17 cellular contexts compared by ENCODE assay signal in the genomic region with DNA sequence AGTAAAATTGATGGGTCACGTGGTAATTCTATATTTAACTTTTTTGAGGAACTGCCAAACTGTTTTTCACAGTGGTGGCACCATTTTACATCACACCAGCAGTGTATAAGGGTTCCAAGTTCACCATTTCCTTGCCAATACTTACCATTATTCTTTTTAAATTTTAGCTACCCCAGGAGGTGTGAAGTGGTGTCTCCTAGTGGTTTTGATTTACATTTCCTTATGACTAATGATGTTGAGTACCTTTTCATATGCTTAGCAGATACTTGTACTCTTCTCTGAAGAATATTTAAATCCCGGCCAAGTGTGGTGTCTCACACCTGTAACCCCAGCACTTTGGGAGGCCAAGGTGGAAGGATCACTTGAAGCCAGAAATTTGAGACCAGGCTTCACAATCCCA. TPM values are rescaled to one million over a fixed set of nuclear protein-coding genes. Genes with fewer than 3 reads are reported as not detected.
DNase-seq lines count a peak whose midpoint lies in the region; ATAC-seq and TF ChIP-seq lines count a peak whose summit lies in the region.
"Had no signal": no experiment of that assay in that cellular context is flagged by ENCODE, and none has a peak within 500 bp of the region (broad histone marks: within the 10 kb centered on the region; RNA-seq: fewer than 3 reads in every experiment).

No MANE protein-coding gene starts in this region.

- H3K27me3 Mint-ChIP-seq in activated T-cell treated with anti-CD3 and anti-CD28 coated beads, Interleukin-2, amount 50 U/mL, for 72 hours (ENCODE audit: low read depth): no peaks in the 10 kb centered on the region
- H3K27me3 Mint-ChIP-seq: CD4-positive, alpha-beta memory T cell had no signal

- H3K36me3 ChIP-seq in Panc1 (ENCODE audit: control insufficient read depth, insufficient read depth, low read length): peaks cover 42% of the 10 kb centered on the region

- H3K4me3 Mint-ChIP-seq in activated T-cell treated with anti-CD3 and anti-CD28 coated beads, Interleukin-2, amount 50 U/mL, for 72 hours: no peak overlapping the region
- H3K4me3 Mint-ChIP-seq: CD4-positive, alpha-beta memory T cell; GM23338; H9 had no signal

- H3K9me3 Mint-ChIP-seq in activated T-cell treated with anti-CD3 and anti-CD28 coated beads, Interleukin-2, amount 50 U/mL, for 72 hours: no peaks in the 10 kb centered on the region
- H3K9me3 Mint-ChIP-seq: CD4-positive, alpha-beta memory T cell; GM23338; H9 had no signal

- H3K9me3 ChIP-seq in Panc1 (ENCODE audit: control insufficient read depth, insufficient read depth, low read depth, low read length): no peaks in the 10 kb centered on the region

- peaks cover 12% of the 10 kb centered on the region for H3K4me1 Mint-ChIP-seq in activated T-cell treated with anti-CD3 and anti-CD28 coated beads, Interleukin-2, amount 50 U/mL, for 72 hours (ENCODE audit: low read depth)
- H3K4me1 Mint-ChIP-seq: GM23338, H9 had no signal

- no peak for DNase-seq in activated T-cell treated with anti-CD3 and anti-CD28 coated beads, Interleukin-2, amount 50 U/mL, for 72 hours
- no peak for DNase-seq in activated T-cell treated with anti-CD3 and anti-CD28 coated beads, Interleukin-2, amount 50 U/mL, for 48 hours
- DNase-seq in KBM-7: peak; percentile 5
- no peak for DNase-seq in Panc1 (ENCODE audit: low read depth, low spot score)
- no peak for DNase-seq in stimulated activated naive CD8-positive, alpha-beta T cell treated with anti-CD3 and anti-CD28 coated beads, Interleukin-15, Interleukin-2, amounts not matched to agents 100 U/mL and 50 U/mL, for 24 hours
- no peak for DNase-seq in NCI-H2107 treated with DMSO at 0.1 percent for 48 hours (lab: John Stamatoyannopoulos, UW; ENCODE audit: unreplicated experiment)
- DNase-seq: C1 segment of cervical spinal cord; Calu3; CD4-positive, alpha-beta memory T cell; COR-L47; DMS53; DMS79 treated with DMSO at 0.1 percent for 48 hours; GF-D8; H9 had no signal

- POLR2A ChIA-PET in Panc1 (lab: Charles Lee): no interaction called here

- no peak overlapping the region for H3K4me3 ChIP-seq in Panc1 (ENCODE audit: low read depth in 2 of 2, low read length in 2 of 2)
- H3K4me3 ChIP-seq: GM23338 had no signal

- peak overlapping the region; percentile 46 for H3K27ac Mint-ChIP-seq in activated T-cell treated with anti-CD3 and anti-CD28 coated beads, Interleukin-2, amount 50 U/mL, for 72 hours
- H3K27ac Mint-ChIP-seq: GM23338, H9 had no signal

- in situ Hi-C loops in KBM-7 (cut with MboI; ENCODE audit: low pct_unique_long_range_greater_than_20kb, low sequenced_read_pairs) (no loop called here), Panc1 (cut with HindIII; ENCODE audit: low pct_unique_long_range_greater_than_20kb, low sequenced_read_pairs) (no loop called here)

- H3K27ac ChIP-seq in Panc1 (ENCODE audit: low read length): no peak overlapping the region

- CTCF ChIA-PET in Panc1 (lab: Charles Lee): no interaction called here

- H3K36me3 Mint-ChIP-seq in activated T-cell treated with anti-CD3 and anti-CD28 coated beads, Interleukin-2, amount 50 U/mL, for 72 hours (ENCODE audit: insufficient read depth in 2 of 2): peaks cover 9 to 28% of the 10 kb centered on the region in 2 donors

- H3K4me1 ChIP-seq in Panc1 (ENCODE audit: control insufficient read depth, insufficient read depth, low read length): no peaks in the 10 kb centered on the region

- intact Hi-C loops in Panc1 (cut with micrococcal nuclease; ENCODE audit: unreplicated experiment): no loop called here

- TF ChIP-seq CTCF in Panc1 (IDR thresholded peaks at IDR 0.05): no peak; the same call in 1 of the 2 replicates

- BruUV-seq in Panc1 (replicated peaks; lab: Mats Ljungman, UMichigan): TSS peak; percentile 25

- peak in 1 of 2 donors; percentile 47 for ATAC-seq in activated T-cell treated with anti-CD3 and anti-CD28 coated beads, Interleukin-2, amount 50 U/mL, for 72 hours (replicated peaks in 1 of 2)
- ATAC-seq in Panc1 (no peak), HG03139 (IDR thresholded peaks at IDR 0.05; ENCODE audit: unreplicated experiment) (no peak)
- ATAC-seq in stimulated activated naive CD8-positive, alpha-beta T cell treated with anti-CD3 and anti-CD28 coated beads, Interleukin-15, Interleukin-2, amounts not matched to agents 100 U/mL and 50 U/mL, for 24 hours: peak; percentile 63
- ATAC-seq: GM23338, HCT116 had no signal

- no peaks in the 10 kb centered on the region for H3K27me3 ChIP-seq in Panc1 (ENCODE audit: control insufficient read depth, insufficient read depth, low read length)

RNA-seq across cellular contexts. Expression of a gene that starts 28.5 kb away (rescaled TPM):
- 10 to 100 TPM; 20.4 to 25.6 TPM for total RNA-seq in activated T-cell treated with anti-CD3 and anti-CD28 coated beads, Interleukin-2, amount 50 U/mL, for 72 hours
- 32.6 TPM for total RNA-seq in Panc1 (2021; ENCODE audit: unreplicated experiment)
- polyA plus RNA-seq in Panc1 (2012; ENCODE audit: insufficient read length): 13.2 TPM
